ENCODE assay signal across 1 cellular context in the genomic region with DNA sequence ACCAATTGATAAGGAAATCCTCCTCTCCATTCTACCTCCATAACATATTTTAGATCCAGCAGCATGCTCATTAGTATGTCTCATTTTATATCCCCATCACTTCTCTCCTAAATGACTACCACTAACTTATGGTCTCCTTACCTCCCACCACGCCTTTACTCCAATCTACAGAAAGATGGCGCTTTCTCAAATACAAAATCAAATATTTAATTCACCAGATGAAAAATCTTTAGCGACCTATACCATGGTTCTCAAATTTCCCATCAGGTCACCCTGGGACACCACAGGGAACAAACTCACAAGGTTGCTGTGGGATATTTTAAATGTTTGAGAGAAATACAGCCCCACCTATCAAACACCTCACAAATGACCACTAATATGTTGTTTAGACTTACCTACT.
TF ChIP-seq lines count a peak whose summit lies in the region.

No MANE protein-coding gene starts in this region.

TF ChIP-seq in HCT116, 20 proteins besides CTCF, POLR2A, EP300 and RAD21 (continued from another document):
- TF ChIP-seq, protein P1, sequence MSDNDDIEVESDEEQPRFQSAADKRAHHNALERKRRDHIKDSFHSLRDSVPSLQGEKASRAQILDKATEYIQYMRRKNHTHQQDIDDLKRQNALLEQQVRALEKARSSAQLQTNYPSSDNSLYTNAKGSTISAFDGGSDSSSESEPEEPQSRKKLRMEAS (IDR thresholded peaks at IDR 0.05): no peak
- TF ChIP-seq EZH2 (IDR thresholded peaks at IDR 0.05) (no peak), JUND (IDR thresholded peaks at IDR 0.05) (no peak)
